20 cellular contexts compared by ENCODE assay signal in the genomic region with DNA sequence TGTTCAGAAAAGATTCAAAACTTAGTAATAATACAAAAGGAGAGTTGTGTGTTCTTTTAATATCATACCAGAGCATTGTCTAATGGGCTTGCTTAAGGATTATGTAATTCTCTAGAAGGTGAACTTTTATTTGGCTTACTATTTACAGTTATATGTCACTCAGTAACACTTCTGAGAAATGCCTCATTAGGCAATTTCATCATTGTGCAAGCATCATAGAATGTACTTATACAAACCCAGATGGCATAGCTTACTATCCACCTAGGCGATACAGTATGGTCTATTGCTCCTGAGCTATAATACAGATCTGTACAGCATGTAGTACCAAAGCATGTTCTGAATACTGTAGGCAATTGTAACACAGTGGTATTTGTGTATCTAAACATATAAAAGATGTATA.
DNase-seq lines count a peak whose midpoint lies in the region; ATAC-seq, FAIRE-seq and TF ChIP-seq lines count a peak whose summit lies in the region.
"Had no signal": no experiment of that assay in that cellular context is flagged by ENCODE, and none has a peak within 500 bp of the region (broad histone marks: within the 10 kb centered on the region; RNA-seq: fewer than 3 reads in every experiment).

No MANE protein-coding gene starts in this region.

- H3K4me3 ChIP-seq in bronchial epithelial cell (ENCODE audit: low read depth, low read length) (no peak overlapping the region), left lung (no peak overlapping the region), right cardiac atrium (ENCODE audit: low read length) (no peak overlapping the region)
- H3K4me3 ChIP-seq: A549, GM12878, SJSA1 had no signal

- H3K36me3 ChIP-seq in bronchial epithelial cell (ENCODE audit: control insufficient read depth, insufficient read depth, low read length) (no peaks in the 10 kb centered on the region), left lung (no peaks in the 10 kb centered on the region)
- H3K36me3 ChIP-seq: SJSA1 had no signal

- ATAC-seq in left lung (peak; percentile 82), right cardiac atrium (no peak), HG02571 (IDR thresholded peaks at IDR 0.05; ENCODE audit: unreplicated experiment) (no peak)
- ATAC-seq: A549, GM12878 had no signal

- H3K27ac ChIP-seq in left lung, result no peak overlapping the region
- no peak overlapping the region for H3K27ac ChIP-seq in right cardiac atrium (ENCODE audit: low read length)
- H3K27ac ChIP-seq: A549, C4-2B, RWPE1, SJSA1 had no signal

- FAIRE-seq in bronchial epithelial cell (lab: Jason Lieb, UNC), result no peak
- FAIRE-seq: A549, H1 had no signal

- no peaks in the 10 kb centered on the region for H3K4me1 ChIP-seq in left lung
- no peaks in the 10 kb centered on the region for H3K4me1 ChIP-seq in right cardiac atrium (ENCODE audit: control insufficient read depth, insufficient read depth, low read length)
- H3K4me1 ChIP-seq: A549, SJSA1 had no signal

- WGBS in right cardiac atrium, result 83% methylated on average over 1 of the region's 1 CpG

- peak; percentile 22 to 46 for DNase-seq in AML-193 (lab: John Stamatoyannopoulos, UW)
- DNase-seq in NCI-H1694 (lab: John Stamatoyannopoulos, UW), result peak; percentile 13
- peak; percentile 40 for DNase-seq in bronchial epithelial cell (ENCODE audit: low read depth)
- no peak for DNase-seq in left lung
- DNase-seq in right cardiac atrium, result no peak
- DNase-seq in HUDEP-2 (lab: John Stamatoyannopoulos, UW; ENCODE audit: unreplicated experiment in 76 of 76), result no peak
- DNase-seq in SIG-M5 (lab: John Stamatoyannopoulos, UW), result no peak
- DNase-seq: DMS 273 treated with DMSO at 0.1 percent for 48 hours, GDM1, KG1, NCI-H1105, NCI-H187 treated with DMSO at 0.1 percent for 48 hours, NCI-H524 treated with DMSO at 0.1 percent for 48 hours had no signal

- H3K9me3 ChIP-seq in left lung, result no peaks in the 10 kb centered on the region
- H3K9me3 ChIP-seq in right cardiac atrium (ENCODE audit: control insufficient read depth, low read length), result no peaks in the 10 kb centered on the region
- H3K9me3 ChIP-seq: A549, SJSA1 had no signal

- TF ChIP-seq CTCF in bronchial epithelial cell (IDR thresholded peaks at IDR 0.05; ENCODE audit: insufficient read depth, low read length, severe bottlenecking) (no peak), left lung (IDR thresholded peaks at IDR 0.05) (no peak)

- H3K27me3 ChIP-seq in bronchial epithelial cell (ENCODE audit: control insufficient read depth, insufficient read depth, low read length), result no peaks in the 10 kb centered on the region
- H3K27me3 ChIP-seq in left lung, result no peaks in the 10 kb centered on the region
- no peaks in the 10 kb centered on the region for H3K27me3 ChIP-seq in right cardiac atrium (ENCODE audit: control insufficient read depth, insufficient read depth)
- H3K27me3 ChIP-seq: SJSA1 had no signal

- intact Hi-C loops in left lung (cut with DNase I), result no loop called here
- intact Hi-C loops in right cardiac atrium (cut with DNase I), result no loop called here

Comparison
In these comparisons a context has a peak if more than half of its experiments do, and no peak if none do; other contexts are left out.
1. DNase-seq: peak in AML-193 (2 of 2), NCI-H1694 (single experiment) and bronchial epithelial cell (single experiment); none in left lung (0 of 2), right cardiac atrium (0 of 3), HUDEP-2 (0 of 76) and SIG-M5 (single experiment).